ENCODE assay signal across 1 cellular context in the genomic region with DNA sequence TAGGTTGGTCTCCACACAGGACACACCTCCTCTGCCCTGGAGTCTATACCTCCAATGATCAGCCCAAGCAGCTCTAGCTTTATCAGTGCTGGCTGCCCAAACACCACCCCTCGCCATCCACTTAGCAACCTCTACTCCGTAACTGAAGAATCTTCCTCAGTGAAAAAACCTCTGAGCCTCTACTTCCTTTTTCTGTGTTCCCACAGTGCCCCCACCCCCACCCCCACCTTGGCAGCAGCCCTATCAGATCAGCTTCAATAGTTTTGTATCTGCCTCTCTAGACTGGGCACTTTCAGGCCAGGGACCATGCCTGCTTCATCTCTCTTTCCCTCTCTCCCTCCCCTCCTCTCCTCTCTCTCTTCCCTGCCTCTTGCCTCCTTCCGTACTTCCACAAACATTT.
TF ChIP-seq lines count a peak whose summit lies in the region.

No MANE protein-coding gene starts in this region.

TF ChIP-seq in SK-N-SH, 30 proteins besides CTCF, POLR2A, EP300 and RAD21 (continued from another document):
- TF ChIP-seq, protein P1, sequence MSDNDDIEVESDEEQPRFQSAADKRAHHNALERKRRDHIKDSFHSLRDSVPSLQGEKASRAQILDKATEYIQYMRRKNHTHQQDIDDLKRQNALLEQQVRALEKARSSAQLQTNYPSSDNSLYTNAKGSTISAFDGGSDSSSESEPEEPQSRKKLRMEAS (IDR thresholded peaks at IDR 0.05; ENCODE audit: low read depth): no peak
- TF ChIP-seq, protein P2, sequence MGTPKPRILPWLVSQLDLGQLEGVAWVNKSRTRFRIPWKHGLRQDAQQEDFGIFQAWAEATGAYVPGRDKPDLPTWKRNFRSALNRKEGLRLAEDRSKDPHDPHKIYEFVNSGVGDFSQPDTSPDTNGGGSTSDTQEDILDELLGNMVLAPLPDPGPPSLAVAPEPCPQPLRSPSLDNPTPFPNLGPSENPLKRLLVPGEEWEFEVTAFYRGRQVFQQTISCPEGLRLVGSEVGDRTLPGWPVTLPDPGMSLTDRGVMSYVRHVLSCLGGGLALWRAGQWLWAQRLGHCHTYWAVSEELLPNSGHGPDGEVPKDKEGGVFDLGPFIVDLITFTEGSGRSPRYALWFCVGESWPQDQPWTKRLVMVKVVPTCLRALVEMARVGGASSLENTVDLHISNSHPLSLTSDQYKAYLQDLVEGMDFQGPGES (IDR thresholded peaks at IDR 0.05; ENCODE audit: low read depth, low read length): no peak
- TF ChIP-seq TCF12 (IDR thresholded peaks at IDR 0.05): no peak
- TF ChIP-seq FOXJ3 (CRISPR knock-in tag; IDR thresholded peaks at IDR 0.05): no peak
- TF ChIP-seq, protein P3, sequence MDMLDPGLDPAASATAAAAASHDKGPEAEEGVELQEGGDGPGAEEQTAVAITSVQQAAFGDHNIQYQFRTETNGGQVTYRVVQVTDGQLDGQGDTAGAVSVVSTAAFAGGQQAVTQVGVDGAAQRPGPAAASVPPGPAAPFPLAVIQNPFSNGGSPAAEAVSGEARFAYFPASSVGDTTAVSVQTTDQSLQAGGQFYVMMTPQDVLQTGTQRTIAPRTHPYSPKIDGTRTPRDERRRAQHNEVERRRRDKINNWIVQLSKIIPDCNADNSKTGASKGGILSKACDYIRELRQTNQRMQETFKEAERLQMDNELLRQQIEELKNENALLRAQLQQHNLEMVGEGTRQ (IDR thresholded peaks at IDR 0.05; ENCODE audit: borderline replicate concordance, low read depth, low read length): no peak
- no peak for TF ChIP-seq NFIC (IDR thresholded peaks at IDR 0.05; ENCODE audit: borderline replicate concordance)
- TF ChIP-seq, protein P4, sequence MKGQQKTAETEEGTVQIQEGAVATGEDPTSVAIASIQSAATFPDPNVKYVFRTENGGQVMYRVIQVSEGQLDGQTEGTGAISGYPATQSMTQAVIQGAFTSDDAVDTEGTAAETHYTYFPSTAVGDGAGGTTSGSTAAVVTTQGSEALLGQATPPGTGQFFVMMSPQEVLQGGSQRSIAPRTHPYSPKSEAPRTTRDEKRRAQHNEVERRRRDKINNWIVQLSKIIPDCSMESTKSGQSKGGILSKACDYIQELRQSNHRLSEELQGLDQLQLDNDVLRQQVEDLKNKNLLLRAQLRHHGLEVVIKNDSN (IDR thresholded peaks at IDR 0.05; ENCODE audit: borderline replicate concordance, low read depth): no peak
- TF ChIP-seq TAF1 (IDR thresholded peaks at IDR 0.05; ENCODE audit: borderline replicate concordance, low read depth, low read length): no peak
- no peak for TF ChIP-seq CHD2 (IDR thresholded peaks at IDR 0.05; ENCODE audit: low read length, partially characterized antibody)
- no peak for TF ChIP-seq EZH2phosphoT487 (IDR thresholded peaks at IDR 0.05; ENCODE audit: borderline replicate concordance, low read depth)
- TF ChIP-seq RCOR1 (IDR thresholded peaks at IDR 0.05; ENCODE audit: low read length): no peak
- no peak for TF ChIP-seq SIN3A (IDR thresholded peaks at IDR 0.05; ENCODE audit: borderline replicate concordance, low read depth, low read length)
- TF ChIP-seq, protein P5, sequence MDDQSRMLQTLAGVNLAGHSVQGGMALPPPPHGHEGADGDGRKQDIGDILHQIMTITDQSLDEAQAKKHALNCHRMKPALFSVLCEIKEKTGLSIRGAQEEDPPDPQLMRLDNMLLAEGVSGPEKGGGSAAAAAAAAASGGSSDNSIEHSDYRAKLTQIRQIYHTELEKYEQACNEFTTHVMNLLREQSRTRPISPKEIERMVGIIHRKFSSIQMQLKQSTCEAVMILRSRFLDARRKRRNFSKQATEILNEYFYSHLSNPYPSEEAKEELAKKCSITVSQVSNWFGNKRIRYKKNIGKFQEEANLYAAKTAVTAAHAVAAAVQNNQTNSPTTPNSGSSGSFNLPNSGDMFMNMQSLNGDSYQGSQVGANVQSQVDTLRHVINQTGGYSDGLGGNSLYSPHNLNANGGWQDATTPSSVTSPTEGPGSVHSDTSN (IDR thresholded peaks at IDR 0.05): no peak
- TF ChIP-seq TEAD4 (IDR thresholded peaks at IDR 0.05; ENCODE audit: borderline replicate concordance, insufficient read depth): no peak
TF ChIP-seq in SK-N-SH: peak in this region for 0.
